ENCODE assay signal across 28 cellular contexts in the genomic region with DNA sequence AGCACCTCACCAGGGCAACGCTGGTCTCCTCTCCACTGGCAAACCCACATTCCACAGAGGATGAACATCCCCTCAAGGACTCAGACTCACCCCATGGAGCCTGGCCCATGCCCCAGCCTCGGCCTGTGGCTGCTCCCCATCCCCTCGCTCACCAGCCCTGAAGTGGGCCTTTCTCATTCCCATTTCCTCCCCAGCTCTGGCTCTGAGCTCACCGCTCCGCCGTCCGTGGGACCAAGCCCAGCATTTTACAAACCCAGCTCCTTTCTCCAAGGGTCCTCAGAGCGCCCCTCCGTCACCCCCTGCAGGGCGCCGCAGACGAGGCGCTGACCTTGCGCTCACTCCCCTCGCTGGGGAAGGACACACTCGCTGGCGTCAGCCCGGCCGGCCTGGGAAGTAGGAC. TPM values are rescaled to one million over a fixed set of nuclear protein-coding genes. Genes with fewer than 3 reads are reported as not detected.
"Had no signal": no experiment of that assay in that cellular context is flagged by ENCODE, and none has a peak within 500 bp of the region (broad histone marks: within the 10 kb centered on the region; RNA-seq: fewer than 3 reads in every experiment).

No MANE protein-coding gene starts in this region.

- H3K4me3 Mint-ChIP-seq: activated CD4-positive, alpha-beta memory T cell treated with anti-CD3 and anti-CD28 coated beads for 36 hours; activated CD4-positive, alpha-beta T cell treated with anti-CD3 and anti-CD28 coated beads, Interleukin-2, amount 10 ng/mL, durations not matched to agents 7 days and 5 days; activated naive CD8-positive, alpha-beta T cell treated with anti-CD3 and anti-CD28 coated beads, Interleukin-2, amount 10 ng/mL, durations not matched to agents 7 days and 5 days; activated T-helper 17 cell treated with anti-CD3 and anti-CD28 coated beads, Interleukin-2, amount 50 U/mL, for 72 hours; T-cell had no signal

- H3K4me3 ChIP-seq: adrenal gland, K562, SK-N-MC had no signal

- H3K36me3 ChIP-seq: adrenal gland had no signal

- ATAC-seq: activated T-helper 17 cell treated with anti-CD3 and anti-CD28 coated beads, Interleukin-2, amount 50 U/mL, for 72 hours; K562; PC-3; T-cell had no signal

- H3K27ac ChIP-seq: adrenal gland, SK-N-MC had no signal

- H3K27ac Mint-ChIP-seq: activated CD4-positive, alpha-beta memory T cell treated with anti-CD3 and anti-CD28 coated beads for 36 hours; activated CD4-positive, alpha-beta T cell treated with anti-CD3 and anti-CD28 coated beads, Interleukin-2, amount 10 ng/mL, durations not matched to agents 7 days and 5 days; activated naive CD8-positive, alpha-beta T cell treated with anti-CD3 and anti-CD28 coated beads, Interleukin-2, amount 10 ng/mL, durations not matched to agents 7 days and 5 days; activated T-helper 17 cell treated with anti-CD3 and anti-CD28 coated beads, Interleukin-2, amount 50 U/mL, for 72 hours; T-cell had no signal

- H3K9me3 ChIP-seq: adrenal gland had no signal

- H3K4me1 ChIP-seq: adrenal gland had no signal

- H3K36me3 Mint-ChIP-seq: activated CD4-positive, alpha-beta memory T cell treated with anti-CD3 and anti-CD28 coated beads for 36 hours; activated naive CD8-positive, alpha-beta T cell treated with anti-CD3 and anti-CD28 coated beads, Interleukin-2, amount 10 ng/mL, durations not matched to agents 7 days and 5 days; T-cell had no signal

- DNase-seq: activated CD4-positive, alpha-beta memory T cell treated with anti-CD3 and anti-CD28 coated beads for 36 hours; activated CD4-positive, alpha-beta T cell treated with anti-CD3 and anti-CD28 coated beads, Interleukin-2, amount 10 ng/mL, durations not matched to agents 7 days and 5 days; activated CD4-positive, CD25-positive, alpha-beta regulatory T cell; activated CD8-positive, alpha-beta memory T cell treated with anti-CD3 and anti-CD28 coated beads for 24 hours; activated gamma-delta T cell treated with Interleukin-2 at 50 U/mL for 16 hours; activated naive CD4-positive, alpha-beta T cell treated with anti-CD3 and anti-CD28 coated beads, Interleukin-2, amount 50 U/mL, for 16 hours; activated naive CD8-positive, alpha-beta T cell treated with anti-CD3 and anti-CD28 coated beads, Interleukin-2, amount 10 ng/mL, durations not matched to agents 7 days and 5 days; activated T-cell treated with anti-CD3 and anti-CD28 coated beads, Interleukin-2, amount 50 U/mL, for 48 hours; adrenal gland; aorta; central memory CD4-positive, alpha-beta T cell; Kasumi-1; NCI-H1105 treated with DMSO at 0.1 percent for 48 hours; NCI-H1436 treated with DMSO at 0.1 percent for 48 hours; NCI-H187; NCI-H2081; NCI-H446; NCI-H524; PC-3; T-cell; T-helper 2 cell; T1000 had no signal

- FAIRE-seq: bronchial epithelial cell, K562, RCC 7860, TTC549 had no signal

- H3K9me3 Mint-ChIP-seq: activated CD4-positive, alpha-beta memory T cell treated with anti-CD3 and anti-CD28 coated beads for 36 hours; activated CD4-positive, alpha-beta T cell treated with anti-CD3 and anti-CD28 coated beads, Interleukin-2, amount 10 ng/mL, durations not matched to agents 7 days and 5 days; activated naive CD8-positive, alpha-beta T cell treated with anti-CD3 and anti-CD28 coated beads, Interleukin-2, amount 10 ng/mL, durations not matched to agents 7 days and 5 days; activated T-helper 17 cell treated with anti-CD3 and anti-CD28 coated beads, Interleukin-2, amount 50 U/mL, for 72 hours; T-cell had no signal

RNA-seq across cellular contexts. Expression of gene IGF2, which starts 6.9 kb away (rescaled TPM):
- total RNA-seq: activated naive CD8-positive, alpha-beta T cell treated with anti-CD3 and anti-CD28 coated beads, Interleukin-2, amount 10 ng/mL, durations not matched to agents 7 days and 5 days had no signal
- polyA plus RNA-seq: K562 had no signal

RNA-seq across cellular contexts. Expression of gene INS, which starts 15.0 kb away (rescaled TPM):
- total RNA-seq: activated CD4-positive, alpha-beta memory T cell treated with anti-CD3 and anti-CD28 coated beads for 36 hours; activated CD4-positive, alpha-beta T cell treated with anti-CD3 and anti-CD28 coated beads, Interleukin-2, amount 10 ng/mL, durations not matched to agents 7 days and 5 days; activated naive CD8-positive, alpha-beta T cell treated with anti-CD3 and anti-CD28 coated beads, Interleukin-2, amount 10 ng/mL, durations not matched to agents 7 days and 5 days; activated T-helper 17 cell treated with anti-CD3 and anti-CD28 coated beads, Interleukin-2, amount 50 U/mL, for 72 hours; bronchial epithelial cell; K562; PC-3 had no signal
- polyA plus RNA-seq: K562 had no signal

RNA-seq across cellular contexts. Expression of gene TH, which starts 25.6 kb away (rescaled TPM):
- total RNA-seq: activated CD4-positive, alpha-beta memory T cell treated with anti-CD3 and anti-CD28 coated beads for 36 hours; activated CD4-positive, alpha-beta T cell treated with anti-CD3 and anti-CD28 coated beads, Interleukin-2, amount 10 ng/mL, durations not matched to agents 7 days and 5 days; activated naive CD8-positive, alpha-beta T cell treated with anti-CD3 and anti-CD28 coated beads, Interleukin-2, amount 10 ng/mL, durations not matched to agents 7 days and 5 days; activated T-helper 17 cell treated with anti-CD3 and anti-CD28 coated beads, Interleukin-2, amount 50 U/mL, for 72 hours; K562; T-cell had no signal
- polyA plus RNA-seq: aorta, K562 had no signal
